In the genomic region with DNA sequence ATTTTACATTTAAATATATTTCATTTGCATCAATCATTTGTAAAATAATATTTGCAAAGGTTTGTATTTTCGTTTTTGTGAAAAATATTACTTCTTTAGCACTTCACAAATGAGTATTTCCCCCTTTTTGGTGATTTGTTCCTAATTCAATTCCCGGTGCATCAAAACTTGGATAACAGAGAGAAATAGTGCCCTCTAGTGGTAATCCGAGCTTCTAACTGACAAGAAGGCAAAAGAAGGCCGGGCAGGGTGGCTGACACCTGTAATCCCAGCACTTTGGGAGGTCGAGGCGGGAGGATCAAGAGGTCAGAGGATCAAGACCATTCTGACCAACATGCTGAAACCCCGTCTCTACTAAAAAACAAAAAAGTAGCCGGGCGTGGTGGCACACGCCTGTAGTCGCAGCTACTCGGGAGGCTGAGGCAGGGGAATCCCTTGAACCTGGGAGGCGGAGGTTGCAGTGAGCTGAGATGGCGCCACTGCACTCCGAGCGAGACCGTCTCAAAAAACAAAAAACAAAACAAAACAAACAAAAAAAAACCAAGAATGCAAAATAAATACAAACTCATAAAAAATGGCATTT, we compare ENCODE assay signal across 9 cellular contexts.
A peak's percentile ranks its signal among the peaks of the same experiment; 100 is the strongest.
DNase-seq lines count a peak whose midpoint lies in the region; ATAC-seq lines count a peak whose summit lies in the region.
"Had no signal": no experiment of that assay in that cellular context is flagged by ENCODE, and none has a peak within 500 bp of the region (broad histone marks: within the 10 kb centered on the region; RNA-seq: fewer than 3 reads in every experiment).

No MANE protein-coding gene starts in this region.

- H3K36me3 Mint-ChIP-seq in activated CD4-positive, alpha-beta T cell treated with anti-CD3 and anti-CD28 coated beads, Interleukin-2, amount 10 ng/mL, durations not matched to agents 24 days and 14 days (ENCODE audit: low read depth): no peaks in the 10 kb centered on the region
- no peaks in the 10 kb centered on the region for H3K36me3 Mint-ChIP-seq in activated T-cell treated with anti-CD3 and anti-CD28 coated beads, Interleukin-2, amount 50 U/mL, for 4 hours (ENCODE audit: insufficient read depth)
- H3K36me3 Mint-ChIP-seq: activated naive CD8-positive, alpha-beta T cell treated with anti-CD3 and anti-CD28 coated beads, Interleukin-2, amount 10 ng/mL, durations not matched to agents 7 days and 5 days had no signal

- H3K36me3 ChIP-seq in adipocyte (ENCODE audit: control insufficient read depth, insufficient read depth, low read length, severe bottlenecking): peaks cover 2% of the 10 kb centered on the region

- H3K4me1 Mint-ChIP-seq in activated CD4-positive, alpha-beta T cell treated with anti-CD3 and anti-CD28 coated beads, Interleukin-2, amount 10 ng/mL, durations not matched to agents 24 days and 14 days: no peaks in the 10 kb centered on the region
- no peaks in the 10 kb centered on the region for H3K4me1 Mint-ChIP-seq in activated T-cell treated with anti-CD3 and anti-CD28 coated beads, Interleukin-2, amount 50 U/mL, for 4 hours (ENCODE audit: low read depth)
- H3K4me1 Mint-ChIP-seq: activated naive CD8-positive, alpha-beta T cell treated with anti-CD3 and anti-CD28 coated beads, Interleukin-2, amount 10 ng/mL, durations not matched to agents 7 days and 5 days had no signal

- no peaks in the 10 kb centered on the region for H3K27me3 ChIP-seq in adipocyte (replicated peaks; ENCODE audit: control insufficient read depth, insufficient read depth, low read length)

- H3K4me3 ChIP-seq in adipocyte (ENCODE audit: low read length): no peak overlapping the region

- no peak overlapping the region for H3K27ac Mint-ChIP-seq in activated CD4-positive, alpha-beta T cell treated with anti-CD3 and anti-CD28 coated beads, Interleukin-2, amount 10 ng/mL, durations not matched to agents 24 days and 14 days
- H3K27ac Mint-ChIP-seq: activated naive CD8-positive, alpha-beta T cell treated with anti-CD3 and anti-CD28 coated beads, Interleukin-2, amount 10 ng/mL, durations not matched to agents 7 days and 5 days had no signal

- ATAC-seq in HG02840 (IDR thresholded peaks at IDR 0.05; ENCODE audit: low FRiP score, unreplicated experiment): peak; percentile 65
- ATAC-seq in activated T-cell treated with anti-CD3 and anti-CD28 coated beads, Interleukin-2, amount 50 U/mL, for 4 hours: no peak
- ATAC-seq in GM19023 (IDR thresholded peaks at IDR 0.05; ENCODE audit: unreplicated experiment): no peak

- intact Hi-C loops in activated CD4-positive, alpha-beta T cell treated with anti-CD3 and anti-CD28 coated beads, Interleukin-2, amount 10 ng/mL, durations not matched to agents 24 days and 14 days (cut with micrococcal nuclease): no loop called here

- no peaks in the 10 kb centered on the region for H3K9me3 ChIP-seq in adipocyte (ENCODE audit: control insufficient read depth, low read length)

- no peak overlapping the region for H3K4me3 Mint-ChIP-seq in activated CD4-positive, alpha-beta T cell treated with anti-CD3 and anti-CD28 coated beads, Interleukin-2, amount 10 ng/mL, durations not matched to agents 24 days and 14 days
- H3K4me3 Mint-ChIP-seq in activated T-cell treated with anti-CD3 and anti-CD28 coated beads, Interleukin-2, amount 50 U/mL, for 4 hours: no peak overlapping the region
- H3K4me3 Mint-ChIP-seq: activated naive CD8-positive, alpha-beta T cell treated with anti-CD3 and anti-CD28 coated beads, Interleukin-2, amount 10 ng/mL, durations not matched to agents 7 days and 5 days had no signal

- H3K4me1 ChIP-seq in adipocyte (ENCODE audit: control insufficient read depth, insufficient read depth, low read length): peaks cover 9% of the 10 kb centered on the region

- no peaks in the 10 kb centered on the region for H3K9me3 Mint-ChIP-seq in activated CD4-positive, alpha-beta T cell treated with anti-CD3 and anti-CD28 coated beads, Interleukin-2, amount 10 ng/mL, durations not matched to agents 24 days and 14 days
- no peaks in the 10 kb centered on the region for H3K9me3 Mint-ChIP-seq in activated T-cell treated with anti-CD3 and anti-CD28 coated beads, Interleukin-2, amount 50 U/mL, for 4 hours
- H3K9me3 Mint-ChIP-seq: activated naive CD8-positive, alpha-beta T cell treated with anti-CD3 and anti-CD28 coated beads, Interleukin-2, amount 10 ng/mL, durations not matched to agents 7 days and 5 days had no signal

- no peaks in the 10 kb centered on the region for H3K27me3 Mint-ChIP-seq in activated CD4-positive, alpha-beta T cell treated with anti-CD3 and anti-CD28 coated beads, Interleukin-2, amount 10 ng/mL, durations not matched to agents 24 days and 14 days
- H3K27me3 Mint-ChIP-seq in activated T-cell treated with anti-CD3 and anti-CD28 coated beads, Interleukin-2, amount 50 U/mL, for 4 hours (ENCODE audit: low read depth): no peaks in the 10 kb centered on the region
- H3K27me3 Mint-ChIP-seq: activated naive CD8-positive, alpha-beta T cell treated with anti-CD3 and anti-CD28 coated beads, Interleukin-2, amount 10 ng/mL, durations not matched to agents 7 days and 5 days had no signal

- DNase-seq in activated CD4-positive, alpha-beta T cell treated with anti-CD3 and anti-CD28 coated beads, Interleukin-2, amount 10 ng/mL, durations not matched to agents 24 days and 14 days: peak; percentile 67
- no peak for DNase-seq in activated CD4-positive, alpha-beta T cell treated with anti-CD3 and anti-CD28 coated beads for 1 hour
- peak; percentile 74 for DNase-seq in NCI-H2107 treated with DMSO at 0.1 percent for 48 hours (lab: John Stamatoyannopoulos, UW; ENCODE audit: unreplicated experiment)
- peak; percentile 92 for DNase-seq in adipocyte (ENCODE audit: low read depth)
- DNase-seq in kidney glomerular epithelial cell (lab: John Stamatoyannopoulos, UW): peak; percentile 33
- DNase-seq in activated T-cell treated with anti-CD3 and anti-CD28 coated beads, Interleukin-2, amount 50 U/mL, for 4 hours: no peak
- DNase-seq: activated naive CD8-positive, alpha-beta T cell treated with anti-CD3 and anti-CD28 coated beads, Interleukin-2, amount 10 ng/mL, durations not matched to agents 7 days and 5 days had no signal

- no peak overlapping the region for H3K9ac ChIP-seq in adipocyte (ENCODE audit: low read length)

Comparison
In these comparisons a context has a peak if more than half of its experiments do, and no peak if none do; other contexts are left out.
1. DNase-seq: peak in activated CD4-positive, alpha-beta T cell treated with anti-CD3 and anti-CD28 coated beads, Interleukin-2, amount 10 ng/mL, durations not matched to agents 24 days and 14 days (single experiment), NCI-H2107 treated with DMSO at 0.1 percent for 48 hours (single experiment), adipocyte (single experiment) and kidney glomerular epithelial cell (single experiment); none in activated CD4-positive, alpha-beta T cell treated with anti-CD3 and anti-CD28 coated beads for 1 hour (single experiment) and activated T-cell treated with anti-CD3 and anti-CD28 coated beads, Interleukin-2, amount 50 U/mL, for 4 hours (single experiment).